Comparison of ENCODE assay signal across 20 cellular contexts in the genomic region with DNA sequence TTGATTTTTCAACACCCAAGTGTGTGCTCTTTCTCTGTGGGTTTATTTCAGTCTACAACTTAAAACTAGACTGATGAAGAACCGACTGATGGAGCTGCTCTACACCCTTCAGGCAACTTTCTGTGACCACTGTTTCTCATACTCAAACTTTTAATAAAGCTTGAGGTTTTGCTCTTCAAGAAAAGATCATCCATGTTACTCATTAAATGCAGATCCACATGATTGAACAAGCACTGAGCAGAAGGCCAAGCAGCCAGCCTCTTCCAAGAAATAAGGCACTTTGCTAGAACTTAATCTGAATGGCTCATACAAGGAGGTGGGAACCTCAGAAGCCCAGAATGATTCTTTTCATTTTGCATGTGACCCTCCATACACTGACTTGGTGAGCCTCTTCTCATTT. TPM values are rescaled to one million over a fixed set of nuclear protein-coding genes. Genes with fewer than 3 reads are reported as not detected.
A peak's percentile ranks its signal among the peaks of the same experiment; 100 is the strongest.
DNase-seq lines count a peak whose midpoint lies in the region; ATAC-seq, FAIRE-seq and TF ChIP-seq lines count a peak whose summit lies in the region.
"Had no signal": no experiment of that assay in that cellular context is flagged by ENCODE, and none has a peak within 500 bp of the region (broad histone marks: within the 10 kb centered on the region; RNA-seq: fewer than 3 reads in every experiment).

No MANE protein-coding gene starts in this region.

- no peak for FAIRE-seq in GM12878 (lab: Jason Lieb, UNC)
- FAIRE-seq: K562 had no signal

- 0% methylated on average over 1 of the region's 1 CpG for WGBS in GM12878 (ENCODE audit: insufficient coverage, insufficient replicate concordance, low lambda C conversion rate, missing lambda C conversion rate)
- WGBS in tibial nerve, 2 donors: 75 to 83% methylated on average over 1 of the region's 1 CpG

- TF ChIP-seq POLR2A in GM12878 (IDR thresholded peaks at IDR 0.05; ENCODE audit: low read depth, low read length): no peak
- TF ChIP-seq POLR2A in tibial nerve (IDR thresholded peaks at IDR 0.05): no peak

- BruUV-seq in GM12878 (replicated peaks; lab: Mats Ljungman, UMichigan): no TSS peak

- peak overlapping the region; percentile 28; the same call in 1 of the 2 replicates for H3K4me2 ChIP-seq in GM12878 (ENCODE audit: control insufficient read depth, insufficient read depth)
- H3K4me2 ChIP-seq: PC-9 had no signal

- no peaks in the 10 kb centered on the region for H3K9me3 ChIP-seq in GM12878 (replicated peaks; ENCODE audit: control insufficient read depth, insufficient read depth, low read length)
- H3K9me3 ChIP-seq in tibial nerve: no peaks in the 10 kb centered on the region
- no peaks in the 10 kb centered on the region for H3K9me3 ChIP-seq in effector memory CD4-positive, alpha-beta T cell (ENCODE audit: control insufficient read depth, low read length)
- H3K9me3 ChIP-seq: adrenal gland, left ventricle myocardium inferior, transverse colon had no signal

- H3K27ac ChIP-seq in GM12878 (ENCODE audit: control insufficient read depth, insufficient read depth) (no peak overlapping the region), foreskin keratinocyte (no peak overlapping the region), tibial nerve (no peak overlapping the region)
- no peak overlapping the region for H3K27ac ChIP-seq in effector memory CD4-positive, alpha-beta T cell (ENCODE audit: insufficient read depth, low read length, poor library complexity, severe bottlenecking)
- H3K27ac ChIP-seq: adrenal gland, epithelial cell of prostate, left ventricle myocardium inferior, PC-9, VCaP had no signal

- DNase-seq in GM12878 (ENCODE audit: low read depth, low spot score) (no peak), NCI-H446 treated with DMSO at 0.1 percent for 48 hours (lab: John Stamatoyannopoulos, UW) (no peak), foreskin keratinocyte (no peak), tibial nerve (ENCODE audit: low spot score in 2 of 2) (no peak)
- no peak for DNase-seq in effector memory CD4-positive, alpha-beta T cell
- DNase-seq: adrenal gland; H9; left ventricle myocardium inferior; naive B cell; NCI-H1436; PC-9; stimulated activated CD4-positive, alpha-beta T cell treated with anti-CD3 and anti-CD28 coated beads, Interleukin-1b, Interleukin-23, amount 100 ng/mL, for 48 hours; stimulated activated CD8-positive, alpha-beta memory T cell treated with anti-CD3 and anti-CD28 coated beads, Interleukin-4, amount 100 ng/mL, for 48 hours; transverse colon had no signal

- POLR2A ChIA-PET in GM12878 (lab: Charles Lee): no interaction called here

- CTCF ChIA-PET in GM12878 (lab: Yijun Ruan, JAX): interaction anchor here (0.6 kb wide), 1 partner anchor 74 kb away, joined by 4 read pairs; no protein-coding TSS in a partner anchor

- H3K9ac ChIP-seq in GM12878 (ENCODE audit: control insufficient read depth, insufficient read depth, low read length): no peak overlapping the region

- H3K36me3 ChIP-seq in GM12878 (ENCODE audit: control insufficient read depth in 2 of 2, insufficient read depth in 2 of 2, low read length in 1 of 2): no peaks in the 10 kb centered on the region
- no peaks in the 10 kb centered on the region for H3K36me3 ChIP-seq in tibial nerve
- H3K36me3 ChIP-seq in effector memory CD4-positive, alpha-beta T cell (ENCODE audit: control insufficient read depth, insufficient read depth, low read length): no peaks in the 10 kb centered on the region
- H3K36me3 ChIP-seq: adrenal gland, left ventricle myocardium inferior, transverse colon had no signal

- no peak for TF ChIP-seq RAD21 in GM12878 (IDR thresholded peaks at IDR 0.05; ENCODE audit: insufficient read depth, low read depth, low read length)

- no peak for TF ChIP-seq CTCF in GM12878 (IDR thresholded peaks at IDR 0.05 in 2 of 3, conservative IDR thresholded peaks at IDR 0.05 in 1 of 3; ENCODE audit: control insufficient read depth in 2 of 3, extremely low read depth in 1 of 3, insufficient read depth in 1 of 3, low read depth in 3 of 3, low read length in 3 of 3)
- no peak for TF ChIP-seq CTCF in foreskin keratinocyte (conservative IDR thresholded peaks at IDR 0.05)
- TF ChIP-seq CTCF in tibial nerve (IDR thresholded peaks at IDR 0.05): no peak

- TF ChIP-seq EP300 in GM12878 (IDR thresholded peaks at IDR 0.05; ENCODE audit: borderline replicate concordance in 1 of 2, control insufficient read depth in 1 of 2, low read depth in 2 of 2, low read length in 2 of 2) (no peak), tibial nerve (IDR thresholded peaks at IDR 0.05) (no peak)

- H2AFZ ChIP-seq in GM12878 (ENCODE audit: control insufficient read depth, low read depth, low read length): no peak overlapping the region
- H2AFZ ChIP-seq: PC-9 had no signal

- RAD21 ChIA-PET in GM12878 (lab: Charles Lee; ENCODE audit: unreplicated experiment): interaction anchor here (0.6 to 1.9 kb wide), 2 partner anchors 51 to 125 kb away, joined by 3 to 6 read pairs; no protein-coding TSS in a partner anchor

- SMC1A ChIA-PET in GM12878 (lab: Charles Lee; ENCODE audit: uncharacterized antibody, unreplicated experiment): interaction anchor here (0.6 to 1.3 kb wide), 4 partner anchors 14 to 158 kb away, joined by 3 to 5 read pairs (median 3); no protein-coding TSS in a partner anchor

- H3K27me3 ChIP-seq in GM12878 (replicated peaks in 1 of 2; ENCODE audit: control insufficient read depth in 2 of 2, insufficient read depth in 2 of 2, low read length in 1 of 2): no peaks in the 10 kb centered on the region
- H3K27me3 ChIP-seq in foreskin keratinocyte: no peaks in the 10 kb centered on the region
- no peaks in the 10 kb centered on the region for H3K27me3 ChIP-seq in tibial nerve
- H3K27me3 ChIP-seq in effector memory CD4-positive, alpha-beta T cell (replicated peaks; ENCODE audit: control insufficient read depth, insufficient read depth, low read length, poor library complexity, severe bottlenecking): no peaks in the 10 kb centered on the region
- H3K27me3 ChIP-seq: adrenal gland, transverse colon had no signal

- H3K4me1 ChIP-seq in GM12878 (ENCODE audit: control insufficient read depth, insufficient read depth, low read length) (no peaks in the 10 kb centered on the region; the same call in 1 of the 2 replicates), foreskin keratinocyte (peaks cover 9% of the 10 kb centered on the region), tibial nerve (no peaks in the 10 kb centered on the region)
- no peaks in the 10 kb centered on the region for H3K4me1 ChIP-seq in effector memory CD4-positive, alpha-beta T cell (ENCODE audit: control insufficient read depth, insufficient read depth, low read length, poor library complexity, severe bottlenecking)
- H3K4me1 ChIP-seq: adrenal gland, left ventricle myocardium inferior, transverse colon had no signal

- intact Hi-C loops in GM12878 (cut with micrococcal nuclease; ENCODE audit: unreplicated experiment): no loop called here

- H3K79me2 ChIP-seq in GM12878 (ENCODE audit: control insufficient read depth, insufficient read depth, low read length): no peaks in the 10 kb centered on the region

- no peaks in the 10 kb centered on the region for H4K20me1 ChIP-seq in GM12878 (ENCODE audit: control insufficient read depth, insufficient read depth)

- in situ Hi-C loops in GM12878 (cut with MboI): no loop called here

- H3K4me3 ChIP-seq in GM12878: no peak overlapping the region
- no peak overlapping the region for H3K4me3 ChIP-seq in tibial nerve
- no peak overlapping the region for H3K4me3 ChIP-seq in effector memory CD4-positive, alpha-beta T cell (ENCODE audit: insufficient read depth, low read depth, low read length, poor library complexity, severe bottlenecking)
- H3K4me3 ChIP-seq: adrenal gland, K562, left ventricle myocardium inferior, PC-9, transverse colon had no signal

- ATAC-seq in GM18498 (IDR thresholded peaks at IDR 0.05; ENCODE audit: unreplicated experiment): peak; percentile 57
- peak; percentile 69 for ATAC-seq in GM19438 (IDR thresholded peaks at IDR 0.05; ENCODE audit: low read depth, unreplicated experiment)
- ATAC-seq in HG03139 (IDR thresholded peaks at IDR 0.05; ENCODE audit: unreplicated experiment): peak; percentile 57
- peak; percentile 66 for ATAC-seq in GM12878
- ATAC-seq in foreskin keratinocyte: no peak
- ATAC-seq: K562 had no signal

TF ChIP-seq in GM12878, 131 proteins besides CTCF, POLR2A, EP300 and RAD21 (continues in another document):
- TF ChIP-seq FOXM1 (IDR thresholded peaks at IDR 0.05; ENCODE audit: low read depth, low read length) (no peak), SREBF2 (IDR thresholded peaks at IDR 0.05; ENCODE audit: low read length) (no peak), HCFC1 (IDR thresholded peaks at IDR 0.05; ENCODE audit: low read length) (no peak), JUND (IDR thresholded peaks at IDR 0.05; ENCODE audit: low read depth, low read length) (no peak), MEF2A (IDR thresholded peaks at IDR 0.05; ENCODE audit: insufficient read depth, low read depth, low read length) (no peak), CHD2 (IDR thresholded peaks at IDR 0.05; ENCODE audit: borderline replicate concordance, low read depth, low read length) (no peak), SIX5 (IDR thresholded peaks at IDR 0.05; ENCODE audit: low read depth, low read length, severe bottlenecking) (no peak), GABPA (IDR thresholded peaks at IDR 0.05; ENCODE audit: low read depth) (no peak)

RNA-seq across cellular contexts. Expression of gene SLC27A2, which starts 8.7 kb away (rescaled TPM):
- 0.88 and 2.2 TPM in 2 replicates for total RNA-seq in GM12878 (2013; cell fraction: nucleolus; rRNA removed)
- total RNA-seq in GM12878 (2014; rRNA removed): 0.62 and 0.82 TPM in 2 replicates
- 0.98 and 1.1 TPM in 2 replicates for total RNA-seq in GM12878 (2014; rRNA removed; fragmentation: Illumina TruSeq; extraction: Trizol)
- total RNA-seq in GM12878 (2021): 0.38 and 0.64 TPM in 2 replicates
- polyA plus RNA-seq in GM12878 (2011; ENCODE audit: low read depth): 0.24 TPM
- polyA plus RNA-seq in GM12878 (2011; rRNA removed): 0.69 and 1.5 TPM in 2 replicates
- polyA plus RNA-seq in GM12878 (2011; cell fraction: cytosol; rRNA removed): 0.46 and 0.59 TPM in 2 replicates
- 0.46 and 0.47 TPM in 2 replicates for polyA plus RNA-seq in GM12878 (2011; cell fraction: nucleus; rRNA removed)
- polyA plus RNA-seq in GM12878 (2012): 0.38 and 0.52 TPM in 2 replicates
- polyA plus RNA-seq in GM12878 (2014; fragmentation: Illumina TruSeq; extraction: Trizol): 0.55 and 0.59 TPM in 2 replicates
- polyA plus RNA-seq in GM12878 (2014; fragmentation: Nextera tagmentation; extraction: Ambion mirVana): under 1 TPM in 1 of 2 experiments, not detected in 1; 0.22 TPM
- polyA plus RNA-seq in GM12878 (2014; rRNA removed): 0.67 and 0.83 TPM in 2 replicates
- polyA plus RNA-seq in GM12878 (2016; fragmentation: Nextera tagmentation; extraction: Ambion mirVana): 1 to 10 TPM in 1 of 2 experiments, under 1 TPM in 1; 0.98 to 1.2 TPM
- 0.36 and 0.80 TPM in 2 replicates for polyA minus RNA-seq in GM12878 (2011; rRNA and poly(A)+ RNA removed)
- 3.3 and 4.0 TPM in 2 replicates for polyA minus RNA-seq in GM12878 (2011; cell fraction: cytosol; rRNA and poly(A)+ RNA removed)
- 1.2 and 1.4 TPM in 2 replicates for polyA minus RNA-seq in GM12878 (2011; cell fraction: nucleus; rRNA and poly(A)+ RNA removed)
- 0.07 and 0.11 TPM in 2 replicates for total RNA-seq in foreskin keratinocyte
- polyA plus RNA-seq in foreskin keratinocyte: 0.03 and 0.10 TPM in 2 replicates
- under 1 TPM in 2 of 4 donors, not detected in 2; 0.21 to 0.22 TPM for total RNA-seq in tibial nerve
- total RNA-seq: left ventricle myocardium inferior had no signal
